ENCODE assay signal across 9 cellular contexts in the genomic region with DNA sequence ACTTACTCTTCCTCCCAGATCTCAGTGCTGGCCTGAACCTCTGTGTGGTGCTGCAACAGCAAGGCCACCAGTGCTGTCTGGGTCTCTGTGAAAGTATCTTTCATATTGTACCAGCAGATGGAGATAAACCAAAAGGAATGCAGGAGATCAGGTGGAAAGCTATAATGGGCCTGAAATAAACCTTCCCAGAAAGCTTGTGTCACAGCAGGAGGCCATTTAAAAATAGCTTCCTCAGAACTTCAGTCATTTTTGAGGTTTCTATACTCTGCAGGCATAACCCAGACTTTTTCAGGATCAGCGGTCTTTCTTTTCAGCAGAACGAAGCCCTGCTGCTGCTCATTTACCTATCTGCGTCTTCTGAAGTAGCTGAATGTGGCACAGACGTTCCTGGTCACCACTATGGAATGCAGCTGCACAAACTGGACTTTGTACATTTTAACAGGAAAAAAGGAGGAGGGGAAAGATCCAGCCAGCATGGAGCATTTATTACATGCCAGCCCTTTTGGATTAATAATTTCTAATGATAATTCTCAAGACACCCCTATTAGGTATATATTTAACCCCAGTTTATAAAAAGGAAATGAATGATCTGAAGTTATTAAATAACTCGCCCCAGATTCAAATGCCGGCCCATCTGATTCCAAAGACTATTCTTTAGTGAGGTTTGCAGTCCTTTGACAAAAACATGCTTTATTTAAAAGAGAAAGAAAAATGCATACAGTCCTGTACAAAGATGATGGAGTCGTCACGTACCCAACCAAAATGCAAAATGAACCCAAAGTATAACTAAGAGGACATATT.
DNase-seq lines count a peak whose midpoint lies in the region; ATAC-seq and TF ChIP-seq lines count a peak whose summit lies in the region.
"Had no signal": no experiment of that assay in that cellular context is flagged by ENCODE, and none has a peak within 500 bp of the region (broad histone marks: within the 10 kb centered on the region; RNA-seq: fewer than 3 reads in every experiment).

No MANE protein-coding gene starts in this region.

- H3K4me3 ChIP-seq in HFF-Myc (replicated peaks; ENCODE audit: low read depth, low read length), result no peak overlapping the region
- peak overlapping the region in 7 of 12 donors; percentile 1 to 35 (median 17) for H3K4me3 ChIP-seq in heart left ventricle

- no peak for DNase-seq in Right ventricle myocardium inferior (ENCODE audit: missing footprints)
- no peak for DNase-seq in cardiac septum (ENCODE audit: low spot score)
- peak; percentile 72 for DNase-seq in HFF-Myc (ENCODE audit: extremely low read depth, low read depth)
- peak; percentile 10 for DNase-seq in NCI-H2107 (lab: John Stamatoyannopoulos, UW)
- no peak for DNase-seq in activated naive CD8-positive, alpha-beta T cell treated with anti-CD3 and anti-CD28 coated beads, Interleukin-2, amount 10 ng/mL, durations not matched to agents 7 days and 5 days
- no peak for DNase-seq in heart left ventricle
- peak; percentile 59 for DNase-seq in putamen (ENCODE audit: low spot score)
- DNase-seq in stimulated activated CD4-positive, alpha-beta T cell treated with anti-CD3 and anti-CD28 coated beads, Interleukin-15, amount 100 ng/mL, for 24 hours, result no peak

- 69 to 74% (median 72%) methylated on average over 8 of the region's 8 CpGs for WGBS in heart left ventricle, 4 donors

- H3K36me3 Mint-ChIP-seq in activated naive CD8-positive, alpha-beta T cell treated with anti-CD3 and anti-CD28 coated beads, Interleukin-2, amount 10 ng/mL, durations not matched to agents 7 days and 5 days, result peaks cover 16% of the 10 kb centered on the region

- intact Hi-C loops in Right ventricle myocardium inferior (cut with DNase I) (loop anchor here (2.0 to 10.0 kb wide), 3 partner anchors 244 to 476 kb away; partner anchors contain the start of genes BDH2 and CISD2), cardiac septum (cut with DNase I) (loop anchor here (1.0 to 5.0 kb wide), 4 partner anchors 174 to 471 kb away; partner anchors contain the start of gene UBE2D3), heart left ventricle (cut with DNase I) (loop anchor here in 9 of 10 donors (1.0 to 10.0 kb wide), 13 partner anchors 169 to 476 kb away; partner anchors contain the start of genes BDH2 (in 5 of the 9), UBE2D3 (in 2 of the 9), CISD2 (in 1 of the 9) and SLC39A8 (in 1 of the 9))

- peak overlapping the region; percentile 62 for H3K27ac Mint-ChIP-seq in activated naive CD8-positive, alpha-beta T cell treated with anti-CD3 and anti-CD28 coated beads, Interleukin-2, amount 10 ng/mL, durations not matched to agents 7 days and 5 days

- H3K27me3 ChIP-seq in heart left ventricle, result no peaks in the 10 kb centered on the region

- POLR2A ChIA-PET in activated naive CD8-positive, alpha-beta T cell treated with anti-CD3 and anti-CD28 coated beads, Interleukin-2, amount 10 ng/mL, durations not matched to agents 7 days and 5 days (lab: Charles Lee), result interaction anchor here (1.1 to 1.6 kb wide), 4 partner anchors 12 to 207 kb away, joined by 3 to 4 read pairs (median 4); partner anchors contain the start of gene UBE2D3

- H3K27ac ChIP-seq in heart left ventricle, result peak overlapping the region in 1 of 12 donors; percentile 58
- H3K27ac ChIP-seq: HL-60 had no signal

- TF ChIP-seq CTCF in HFF-Myc (IDR thresholded peaks at IDR 0.05; ENCODE audit: low read depth, low read length, missing control alignments) (peak; percentile 55), heart left ventricle (IDR thresholded peaks at IDR 0.05) (peak; percentile 18 to 64 (median 46))

- peaks cover 0 to 16% (median 16%) of the 10 kb centered on the region in 9 donors for H3K36me3 ChIP-seq in heart left ventricle

- H3K27me3 Mint-ChIP-seq in activated naive CD8-positive, alpha-beta T cell treated with anti-CD3 and anti-CD28 coated beads, Interleukin-2, amount 10 ng/mL, durations not matched to agents 7 days and 5 days, result no peaks in the 10 kb centered on the region

- H3K9me3 Mint-ChIP-seq in activated naive CD8-positive, alpha-beta T cell treated with anti-CD3 and anti-CD28 coated beads, Interleukin-2, amount 10 ng/mL, durations not matched to agents 7 days and 5 days, result no peaks in the 10 kb centered on the region

- ATAC-seq in Right ventricle myocardium inferior (peak; percentile 93), heart left ventricle (peak; percentile 91 to 95 (median 92))
- peak; percentile 53 for ATAC-seq in activated naive CD8-positive, alpha-beta T cell treated with anti-CD3 and anti-CD28 coated beads, Interleukin-2, amount 10 ng/mL, durations not matched to agents 7 days and 5 days (ENCODE audit: low read depth)

- H3K4me3 Mint-ChIP-seq in activated naive CD8-positive, alpha-beta T cell treated with anti-CD3 and anti-CD28 coated beads, Interleukin-2, amount 10 ng/mL, durations not matched to agents 7 days and 5 days, result no peak overlapping the region

- H3K4me1 ChIP-seq in heart left ventricle, result peaks cover 0 to 19% (median 4%) of the 10 kb centered on the region in 12 donors

- no peak for TF ChIP-seq POLR2A in heart left ventricle (IDR thresholded peaks at IDR 0.05)

- peaks cover 54% of the 10 kb centered on the region for H3K4me1 Mint-ChIP-seq in activated naive CD8-positive, alpha-beta T cell treated with anti-CD3 and anti-CD28 coated beads, Interleukin-2, amount 10 ng/mL, durations not matched to agents 7 days and 5 days

- H3K9me3 ChIP-seq in heart left ventricle, result no peaks in the 10 kb centered on the region

Comparison
In these comparisons a context has a peak if more than half of its experiments do, and no peak if none do; other contexts are left out.
1. DNase-seq: peak in HFF-Myc (single experiment), NCI-H2107 (single experiment) and putamen (single experiment); none in Right ventricle myocardium inferior (single experiment), cardiac septum (single experiment), activated naive CD8-positive, alpha-beta T cell treated with anti-CD3 and anti-CD28 coated beads, Interleukin-2, amount 10 ng/mL, durations not matched to agents 7 days and 5 days (single experiment), heart left ventricle (0 of 5) and stimulated activated CD4-positive, alpha-beta T cell treated with anti-CD3 and anti-CD28 coated beads, Interleukin-15, amount 100 ng/mL, for 24 hours (single experiment).
2. Peak in every context shown above with its lines, with median percentiles within 50 percentile points of each other: ATAC-seq.